In genomic region chr12:112496493-112496892, GRCh38 we compare ENCODE assay signal across 13 cellular contexts.
DNase-seq lines count a peak whose midpoint lies in the region; ATAC-seq and TF ChIP-seq lines count a peak whose summit lies in the region.
"Had no signal": no experiment of that assay in that cellular context is flagged by ENCODE, and none has a peak within 500 bp of the region (broad histone marks: within the 10 kb centered on the region; RNA-seq: fewer than 3 reads in every experiment).

No MANE protein-coding gene starts in this region.

- TF ChIP-seq CTCF in right atrium auricular region (IDR thresholded peaks at IDR 0.05) (no peak), hepatocyte (IDR thresholded peaks at IDR 0.05; ENCODE audit: poor library complexity) (no peak)

- no peaks in the 10 kb centered on the region for H3K4me1 ChIP-seq in right atrium auricular region
- H3K4me1 ChIP-seq in hepatocyte (ENCODE audit: insufficient read depth), result no peaks in the 10 kb centered on the region

- H3K27ac ChIP-seq in right atrium auricular region (no peak overlapping the region), hepatocyte (no peak overlapping the region)

- no peaks in the 10 kb centered on the region for H3K9me3 Mint-ChIP-seq in activated T-cell treated with anti-CD3 and anti-CD28 coated beads, Interleukin-2, amount 50 U/mL, for 24 hours
- H3K9me3 Mint-ChIP-seq in central memory CD8-positive, alpha-beta T cell, result no peaks in the 10 kb centered on the region

- H3K4me1 Mint-ChIP-seq in activated T-cell treated with anti-CD3 and anti-CD28 coated beads, Interleukin-2, amount 50 U/mL, for 24 hours (ENCODE audit: low read depth), result peaks cover 23% of the 10 kb centered on the region
- H3K4me1 Mint-ChIP-seq in central memory CD8-positive, alpha-beta T cell, result peaks cover 14% of the 10 kb centered on the region

- H2AFZ ChIP-seq in hepatocyte, result no peak overlapping the region

- peaks cover 81% of the 10 kb centered on the region for H3K36me3 Mint-ChIP-seq in activated T-cell treated with anti-CD3 and anti-CD28 coated beads, Interleukin-2, amount 50 U/mL, for 24 hours (ENCODE audit: low read depth)
- H3K36me3 Mint-ChIP-seq in central memory CD8-positive, alpha-beta T cell (ENCODE audit: insufficient read depth), result peaks cover 47% of the 10 kb centered on the region

- no peaks in the 10 kb centered on the region for H3K9me2 ChIP-seq in hepatocyte (replicated peaks; ENCODE audit: insufficient read depth)

- H3K27me3 ChIP-seq in right atrium auricular region (no peaks in the 10 kb centered on the region), hepatocyte (no peaks in the 10 kb centered on the region)

- H4K20me1 ChIP-seq in hepatocyte (ENCODE audit: insufficient read depth, poor library complexity, severe bottlenecking), result no peaks in the 10 kb centered on the region

- H3K9me3 ChIP-seq in right atrium auricular region (no peaks in the 10 kb centered on the region), hepatocyte (ENCODE audit: low read depth) (no peaks in the 10 kb centered on the region)

- no peaks in the 10 kb centered on the region for H3K79me2 ChIP-seq in hepatocyte

- H3K27me3 Mint-ChIP-seq in activated T-cell treated with anti-CD3 and anti-CD28 coated beads, Interleukin-2, amount 50 U/mL, for 24 hours, result no peaks in the 10 kb centered on the region
- H3K27me3 Mint-ChIP-seq in central memory CD8-positive, alpha-beta T cell, result no peaks in the 10 kb centered on the region

- H3K36me3 ChIP-seq in right atrium auricular region (peaks cover 35% of the 10 kb centered on the region), hepatocyte (replicated peaks; ENCODE audit: insufficient read depth, low read depth) (no peaks in the 10 kb centered on the region)

- no peak overlapping the region for H3K4me2 ChIP-seq in hepatocyte

- H3K4me3 ChIP-seq in right atrium auricular region, result no peak overlapping the region
- H3K4me3 ChIP-seq in hepatocyte, result no peak overlapping the region

- H3K4me3 Mint-ChIP-seq in activated T-cell treated with anti-CD3 and anti-CD28 coated beads, Interleukin-2, amount 50 U/mL, for 24 hours, result no peak overlapping the region
- no peak overlapping the region for H3K4me3 Mint-ChIP-seq in central memory CD8-positive, alpha-beta T cell

- DNase-seq in activated T-cell treated with anti-CD3 and anti-CD28 coated beads, Interleukin-2, amount 50 U/mL, for 24 hours, result no peak
- no peak for DNase-seq in activated T-cell treated with anti-CD3 and anti-CD28 coated beads, Interleukin-2, amount 50 U/mL, for 1 hour
- DNase-seq in central memory CD8-positive, alpha-beta T cell (ENCODE audit: low spot score in 2 of 2), result no peak
- DNase-seq in right atrium auricular region (ENCODE audit: low spot score), result no peak
- DNase-seq in hepatocyte (ENCODE audit: low spot score), result no peak
- no peak for DNase-seq in activated gamma-delta T cell treated with Interleukin-2 at 50 U/mL for 16 hours
- DNase-seq: activated effector memory CD4-positive, alpha-beta T cell treated with Interleukin-2 at 50 U/mL for 16 hours; DMS53; OCI-M1; posterior cingulate gyrus; stimulated activated CD4-positive, alpha-beta T cell treated with anti-CD3 and anti-CD28 coated beads, Interleukin-4, amount 100 ng/mL, for 1 hour had no signal

- WGBS in hepatocyte (ENCODE audit: low lambda C conversion rate, missing lambda C conversion rate), result 97% methylated on average over 3 of the region's 3 CpGs

- ATAC-seq in GM21423 (IDR thresholded peaks at IDR 0.05; ENCODE audit: unreplicated experiment), result peak; percentile 68
- ATAC-seq in HG03097 (IDR thresholded peaks at IDR 0.05; ENCODE audit: low FRiP score, unreplicated experiment), result peak; percentile 89
- ATAC-seq in central memory CD8-positive, alpha-beta T cell (replicated peaks; ENCODE audit: extremely low read depth, poor library complexity, severe bottlenecking), result no peak

- peak overlapping the region; percentile 71 for H3K27ac Mint-ChIP-seq in activated T-cell treated with anti-CD3 and anti-CD28 coated beads, Interleukin-2, amount 50 U/mL, for 24 hours
- peak overlapping the region; percentile 76 for H3K27ac Mint-ChIP-seq in central memory CD8-positive, alpha-beta T cell (ENCODE audit: low read depth)
